ENCODE assay signal across 8 cellular contexts in genomic region chr1:32759997-32760623, GRCh38. TPM values are rescaled to one million over a fixed set of nuclear protein-coding genes. Genes with fewer than 3 reads are reported as not detected.
A peak's percentile ranks its signal among the peaks of the same experiment; 100 is the strongest.
DNase-seq lines count a peak whose midpoint lies in the region; ATAC-seq, FAIRE-seq and TF ChIP-seq lines count a peak whose summit lies in the region.

No MANE protein-coding gene starts in this region.

- H3K27ac ChIP-seq in mesenchymal stem cell (ENCODE audit: low read length, poor library complexity, severe bottlenecking) = peak overlapping the region; percentile 96

- peaks cover 4 to 21% of the 10 kb centered on the region in 2 experiments for H3K36me3 ChIP-seq in mesenchymal stem cell (ENCODE audit: control insufficient read depth in 1 of 2, insufficient read depth in 2 of 2, low read depth in 1 of 2, low read length in 2 of 2)

- H4K8ac ChIP-seq in mesenchymal stem cell (ENCODE audit: low read length) = no peak overlapping the region

- H3K4me3 ChIP-seq in cardiac fibroblast (replicated peaks in 1 of 2; ENCODE audit: low read depth in 2 of 2, low read length in 2 of 2) (no peak overlapping the region), mesenchymal stem cell (ENCODE audit: insufficient read depth in 1 of 2, low read depth in 1 of 2, low read length in 2 of 2) (no peak overlapping the region)

- no peak for TF ChIP-seq CTCF in cardiac fibroblast (IDR thresholded peaks at IDR 0.05; ENCODE audit: low read depth, low read length)

- H3K9ac ChIP-seq in mesenchymal stem cell (ENCODE audit: low read length) = no peak overlapping the region

- peaks cover 45% of the 10 kb centered on the region for H3K4me1 ChIP-seq in mesenchymal stem cell (ENCODE audit: control insufficient read depth, insufficient read depth, low read depth, low read length)

- FAIRE-seq in HTR-8/SVneo (lab: Jason Lieb, UNC) = peak; percentile 93

- H3K18ac ChIP-seq in mesenchymal stem cell (ENCODE audit: low read depth in 1 of 2, low read length in 2 of 2) = peak overlapping the region in 1 of 2 experiments; percentile 31

- H2BK120ac ChIP-seq in mesenchymal stem cell (ENCODE audit: low read depth, low read length) = no peak overlapping the region

- WGBS in mesenchymal stem cell = 33% methylated on average over 9 of the region's 14 CpGs

- peak overlapping the region in 1 of 2 experiments; percentile 12 for H2BK12ac ChIP-seq in mesenchymal stem cell (ENCODE audit: low read length in 2 of 2)

- no peaks in the 10 kb centered on the region for H3K27me3 ChIP-seq in mesenchymal stem cell (ENCODE audit: control insufficient read depth in 1 of 2, insufficient read depth in 1 of 2, low read length in 2 of 2)

- no peak overlapping the region for H4K91ac ChIP-seq in mesenchymal stem cell (ENCODE audit: low read length)

- no peak overlapping the region for H3K14ac ChIP-seq in mesenchymal stem cell (ENCODE audit: low read length in 2 of 2)

- H3K4ac ChIP-seq in mesenchymal stem cell (ENCODE audit: low read depth in 1 of 2, low read length in 2 of 2) = peak overlapping the region in 1 of 2 experiments; percentile 29

- H3K4me2 ChIP-seq in mesenchymal stem cell (ENCODE audit: low read length, poor library complexity, severe bottlenecking) = peak overlapping the region; percentile 32

- peak; percentile 89 for DNase-seq in A172 (ENCODE audit: low spot score)
- peak; percentile 90 for DNase-seq in HTR-8/SVneo (ENCODE audit: insufficient read length, low spot score)
- DNase-seq in cardiac fibroblast (ENCODE audit: low read depth in 2 of 2) = peak; percentile 33 to 66
- DNase-seq in mesenchymal stem cell = peak; percentile 48
- DNase-seq in amygdala (lab: John Stamatoyannopoulos, UW) = no peak
- DNase-seq in NCI-H1105 treated with DMSO at 0.1 percent for 48 hours (lab: John Stamatoyannopoulos, UW) = no peak

- peak overlapping the region; percentile 97 for H2AK5ac ChIP-seq in mesenchymal stem cell (ENCODE audit: low read length, severe bottlenecking)

- H3K9me3 ChIP-seq in mesenchymal stem cell (ENCODE audit: control insufficient read depth, low read length) = no peaks in the 10 kb centered on the region

- H2BK15ac ChIP-seq in mesenchymal stem cell (ENCODE audit: low read depth, poor library complexity, severe bottlenecking) = no peak overlapping the region

- no peak overlapping the region for H2AFZ ChIP-seq in mesenchymal stem cell (ENCODE audit: low read depth, low read length)

- H3K23ac ChIP-seq in mesenchymal stem cell (ENCODE audit: low read length in 2 of 2) = peak overlapping the region in 1 of 2 experiments; percentile 23

- ATAC-seq in HG03108 (IDR thresholded peaks at IDR 0.05; ENCODE audit: unreplicated experiment) (no peak), GM19328 (IDR thresholded peaks at IDR 0.05; ENCODE audit: unreplicated experiment) (no peak)

- H2BK5ac ChIP-seq in mesenchymal stem cell (ENCODE audit: low read depth, low read length, poor library complexity, severe bottlenecking) = peak overlapping the region; percentile 98

- H3K79me1 ChIP-seq in mesenchymal stem cell (replicated peaks; ENCODE audit: low read length, poor library complexity, severe bottlenecking) = peaks cover 21% of the 10 kb centered on the region

RNA-seq across cellular contexts. Expression of gene YARS1, which starts 57.0 kb away (rescaled TPM):
- 63.4 and 79.1 TPM in 2 replicates for total RNA-seq in A172 (2014; rRNA removed; shearing (Covaris generic))
- polyA plus RNA-seq in mesenchymal stem cell (2013, experiment 1 of 2) = 121 TPM
- 121 TPM for polyA plus RNA-seq in mesenchymal stem cell (2013, experiment 2 of 2)

RNA-seq across cellular contexts. Expression of gene S100PBP, which starts 57.3 kb away (rescaled TPM):
- 20.0 and 20.4 TPM in 2 replicates for total RNA-seq in A172 (2014; rRNA removed; shearing (Covaris generic))
- 11.4 TPM for polyA plus RNA-seq in mesenchymal stem cell (2013, experiment 1 of 2)
- polyA plus RNA-seq in mesenchymal stem cell (2013, experiment 2 of 2) = 11.2 TPM

RNA-seq across cellular contexts. Expression of gene SYNC, which starts 57.5 kb away (rescaled TPM):
- total RNA-seq in A172 (2014; rRNA removed; shearing (Covaris generic)) = 39.9 and 51.3 TPM in 2 replicates
- polyA plus RNA-seq in mesenchymal stem cell (2013, experiment 1 of 2) = 25.2 TPM
- 25.1 TPM for polyA plus RNA-seq in mesenchymal stem cell (2013, experiment 2 of 2)

Comparison
In these comparisons a context has a peak if more than half of its experiments do, and no peak if none do; other contexts are left out.
1. DNase-seq: peak in A172 (single experiment), HTR-8/SVneo (single experiment), cardiac fibroblast (2 of 2) and mesenchymal stem cell (single experiment); none in amygdala (0 of 56) and NCI-H1105 treated with DMSO at 0.1 percent for 48 hours (single experiment).